9 cellular contexts compared by ENCODE assay signal in genomic region chr20:5171790-5172164, GRCh38. TPM values are rescaled to one million over a fixed set of nuclear protein-coding genes. Genes with fewer than 3 reads are reported as not detected.
DNase-seq lines count a peak whose midpoint lies in the region; ATAC-seq and TF ChIP-seq lines count a peak whose summit lies in the region.
"Had no signal": no experiment of that assay in that cellular context is flagged by ENCODE, and none has a peak within 500 bp of the region (broad histone marks: within the 10 kb centered on the region; RNA-seq: fewer than 3 reads in every experiment).

No MANE protein-coding gene starts in this region.

- peak overlapping the region; percentile 71 for H3K27ac ChIP-seq in neural cell (ENCODE audit: low read length)
- peak overlapping the region in 1 of 2 donors; percentile 68 for H3K27ac ChIP-seq in breast epithelium

- peak; percentile 33 for ATAC-seq in GM18499 (IDR thresholded peaks at IDR 0.05; ENCODE audit: insufficient read depth, unreplicated experiment)
- ATAC-seq in HG02623 (IDR thresholded peaks at IDR 0.05; ENCODE audit: unreplicated experiment) = peak; percentile 26
- no peak for ATAC-seq in central memory CD8-positive, alpha-beta T cell (replicated peaks; ENCODE audit: extremely low read depth, poor library complexity, severe bottlenecking)
- ATAC-seq in HG03108 (IDR thresholded peaks at IDR 0.05; ENCODE audit: unreplicated experiment) = no peak

- no peak overlapping the region for H3K4me2 ChIP-seq in neural cell (ENCODE audit: low read length)

- no peak for TF ChIP-seq RAD21 in neural cell (conservative IDR thresholded peaks at IDR 0.05)

- H3K9me2 ChIP-seq in neural cell (ENCODE audit: insufficient read depth, low read length) = no peaks in the 10 kb centered on the region

- no peak for TF ChIP-seq EP300 in neural cell (conservative IDR thresholded peaks at IDR 0.05; ENCODE audit: poor library complexity, severe bottlenecking)

- TF ChIP-seq CTCF in neural cell (IDR thresholded peaks at IDR 0.05; ENCODE audit: poor library complexity, severe bottlenecking) (no peak), breast epithelium (IDR thresholded peaks at IDR 0.05) (no peak)

- no peaks in the 10 kb centered on the region for H3F3A ChIP-seq in neural cell (ENCODE audit: insufficient read depth, low read length, poor library complexity, severe bottlenecking)

- no peak for TF ChIP-seq POLR2A in breast epithelium (IDR thresholded peaks at IDR 0.05)

- peak overlapping the region; percentile 30 for H3K27ac Mint-ChIP-seq in central memory CD8-positive, alpha-beta T cell (ENCODE audit: low read depth)

- peaks cover 45% of the 10 kb centered on the region for H3K4me1 Mint-ChIP-seq in central memory CD8-positive, alpha-beta T cell

- H3K27me3 Mint-ChIP-seq in central memory CD8-positive, alpha-beta T cell = no peaks in the 10 kb centered on the region

- intact Hi-C loops in breast epithelium (cut with DNase I; ENCODE audit: low total_unique reads) = no loop called here

- H2AFZ ChIP-seq in neural cell (ENCODE audit: low read depth, low read length) = no peak overlapping the region

- H3K4me3 ChIP-seq in neural cell (ENCODE audit: low read length) (peak overlapping the region; percentile 53), breast epithelium (no peak overlapping the region)

- H3K27me3 ChIP-seq in neural cell (ENCODE audit: insufficient read depth, low read depth, low read length) (no peaks in the 10 kb centered on the region), breast epithelium (no peaks in the 10 kb centered on the region)

- H4K20me1 ChIP-seq in neural cell (ENCODE audit: insufficient read depth) = no peaks in the 10 kb centered on the region

- H3K9me3 Mint-ChIP-seq in central memory CD8-positive, alpha-beta T cell = no peaks in the 10 kb centered on the region

- H3K36me3 Mint-ChIP-seq in central memory CD8-positive, alpha-beta T cell (ENCODE audit: insufficient read depth) = peaks cover 30% of the 10 kb centered on the region

- H3K9me3 ChIP-seq in neural cell (ENCODE audit: low read length) (no peaks in the 10 kb centered on the region), breast epithelium (no peaks in the 10 kb centered on the region)

- peak overlapping the region; percentile 41 for H3K9ac ChIP-seq in neural cell (ENCODE audit: low read length)

- H3K36me3 ChIP-seq in neural cell (ENCODE audit: insufficient read depth, low read length) = no peaks in the 10 kb centered on the region
- no peaks in the 10 kb centered on the region for H3K36me3 ChIP-seq in breast epithelium

- no peak for DNase-seq in central memory CD8-positive, alpha-beta T cell (ENCODE audit: low spot score in 2 of 2)
- DNase-seq in breast epithelium (ENCODE audit: low spot score in 2 of 2) = no peak
- DNase-seq in NCI-H2081 treated with DMSO at 0.1 percent for 48 hours (lab: John Stamatoyannopoulos, UW) = no peak
- no peak for DNase-seq in NCI-H748 (lab: John Stamatoyannopoulos, UW; ENCODE audit: unreplicated experiment)
- DNase-seq: kidney glomerular epithelial cell had no signal

- H3K79me2 ChIP-seq in neural cell (replicated peaks; ENCODE audit: insufficient read depth, low read length) = peaks cover 17% of the 10 kb centered on the region

- H3K4me3 Mint-ChIP-seq in central memory CD8-positive, alpha-beta T cell = no peak overlapping the region

- H3K4me1 ChIP-seq in breast epithelium = no peaks in the 10 kb centered on the region

TF ChIP-seq in neural cell, 6 proteins besides CTCF, POLR2A, EP300 and RAD21:
- TF ChIP-seq TAF1 (IDR thresholded peaks at IDR 0.05; ENCODE audit: low read depth) (no peak), MXI1 (conservative IDR thresholded peaks at IDR 0.05; ENCODE audit: poor library complexity, severe bottlenecking) (no peak), REST (IDR thresholded peaks at IDR 0.05; ENCODE audit: borderline replicate concordance) (no peak), EZH2 (IDR thresholded peaks at IDR 0.05; ENCODE audit: borderline replicate concordance, insufficient read depth, low read length, poor library complexity, severe bottlenecking) (no peak), POLR2AphosphoS5 (IDR thresholded peaks at IDR 0.05) (no peak)

RNA-seq across cellular contexts. Expression of gene CDS2, which starts 45.0 kb away (rescaled TPM):
- 66.7 and 70.8 TPM in 2 replicates for polyA plus RNA-seq in neural cell
- polyA minus RNA-seq in neural cell = 160 and 176 TPM in 2 replicates
- total RNA-seq in breast epithelium = 10 to 100 TPM; 29.2 to 42.9 (median 37.6) TPM

RNA-seq across cellular contexts. Expression of gene PCNA, which starts 52.0 kb away (rescaled TPM):
- 149 and 165 TPM in 2 replicates for polyA plus RNA-seq in neural cell
- 65.0 and 66.6 TPM in 2 replicates for polyA minus RNA-seq in neural cell
- 10 to 100 TPM; 32.3 to 62.9 (median 55.4) TPM for total RNA-seq in breast epithelium

RNA-seq across cellular contexts. Expression of gene TMEM230, which starts 58.9 kb away (rescaled TPM):
- polyA plus RNA-seq in neural cell = 78.0 and 81.6 TPM in 2 replicates
- 48.7 and 54.8 TPM in 2 replicates for polyA minus RNA-seq in neural cell
- total RNA-seq in breast epithelium = 100 to 1,000 TPM in 1 of 3 donors, 10 to 100 TPM in 2; 79.6 to 107 (median 88.0) TPM

Comparison
In these comparisons a context has a peak if more than half of its experiments do, and no peak if none do; other contexts are left out.
1. ATAC-seq: peak in GM18499 (single experiment) and HG02623 (single experiment); none in central memory CD8-positive, alpha-beta T cell (single experiment) and HG03108 (single experiment).